In the genomic region with DNA sequence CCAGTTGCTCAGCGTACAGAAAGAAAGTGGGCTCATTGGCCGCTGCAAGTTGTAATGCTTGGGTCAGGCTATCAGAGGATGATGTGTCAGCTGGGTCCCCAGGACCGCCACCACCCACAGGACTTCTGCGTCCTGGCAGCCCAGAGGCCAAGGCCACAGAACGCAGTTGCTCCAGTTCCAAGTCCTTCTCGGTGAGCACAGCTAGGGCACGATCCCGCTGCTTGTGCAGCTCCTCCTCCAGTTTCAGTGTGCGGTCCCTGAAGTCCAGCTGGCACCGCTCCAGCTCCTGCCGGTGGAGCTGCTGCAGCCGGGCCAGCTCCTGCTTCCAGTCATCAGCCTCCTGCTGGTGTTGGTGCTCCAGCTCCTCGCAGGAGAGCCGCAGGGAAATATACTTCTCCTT, we compare ENCODE assay signal across 1 cellular context.
TF ChIP-seq lines count a peak whose summit lies in the region.

No MANE protein-coding gene starts in this region.

TF ChIP-seq in HepG2, 621 proteins besides CTCF, POLR2A, EP300 and RAD21 (continued from another document and continues in another):
- TF ChIP-seq, protein P1, sequence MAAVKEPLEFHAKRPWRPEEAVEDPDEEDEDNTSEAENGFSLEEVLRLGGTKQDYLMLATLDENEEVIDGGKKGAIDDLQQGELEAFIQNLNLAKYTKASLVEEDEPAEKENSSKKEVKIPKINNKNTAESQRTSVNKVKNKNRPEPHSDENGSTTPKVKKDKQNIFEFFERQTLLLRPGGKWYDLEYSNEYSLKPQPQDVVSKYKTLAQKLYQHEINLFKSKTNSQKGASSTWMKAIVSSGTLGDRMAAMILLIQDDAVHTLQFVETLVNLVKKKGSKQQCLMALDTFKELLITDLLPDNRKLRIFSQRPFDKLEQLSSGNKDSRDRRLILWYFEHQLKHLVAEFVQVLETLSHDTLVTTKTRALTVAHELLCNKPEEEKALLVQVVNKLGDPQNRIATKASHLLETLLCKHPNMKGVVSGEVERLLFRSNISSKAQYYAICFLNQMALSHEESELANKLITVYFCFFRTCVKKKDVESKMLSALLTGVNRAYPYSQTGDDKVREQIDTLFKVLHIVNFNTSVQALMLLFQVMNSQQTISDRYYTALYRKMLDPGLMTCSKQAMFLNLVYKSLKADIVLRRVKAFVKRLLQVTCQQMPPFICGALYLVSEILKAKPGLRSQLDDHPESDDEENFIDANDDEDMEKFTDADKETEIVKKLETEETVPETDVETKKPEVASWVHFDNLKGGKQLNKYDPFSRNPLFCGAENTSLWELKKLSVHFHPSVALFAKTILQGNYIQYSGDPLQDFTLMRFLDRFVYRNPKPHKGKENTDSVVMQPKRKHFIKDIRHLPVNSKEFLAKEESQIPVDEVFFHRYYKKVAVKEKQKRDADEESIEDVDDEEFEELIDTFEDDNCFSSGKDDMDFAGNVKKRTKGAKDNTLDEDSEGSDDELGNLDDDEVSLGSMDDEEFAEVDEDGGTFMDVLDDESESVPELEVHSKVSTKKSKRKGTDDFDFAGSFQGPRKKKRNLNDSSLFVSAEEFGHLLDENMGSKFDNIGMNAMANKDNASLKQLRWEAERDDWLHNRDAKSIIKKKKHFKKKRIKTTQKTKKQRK (IDR thresholded peaks at IDR 0.05; ENCODE audit: low read length) = no peak
- TF ChIP-seq ZSCAN21 (CRISPR knock-in tag; IDR thresholded peaks at IDR 0.05; ENCODE audit: borderline replicate concordance) (0 out of 2 replicates have a peak, but pooled peaks have one; percentile 18), ZNF17 (CRISPR knock-in tag; IDR thresholded peaks at IDR 0.05) (no peak), RARA (CRISPR knock-in tag; IDR thresholded peaks at IDR 0.05) (0 out of 2 replicates have a peak, but pooled peaks have one; percentile 30), POGZ (CRISPR knock-in tag; IDR thresholded peaks at IDR 0.05) (peak; percentile 69), JUNB (CRISPR knock-in tag; IDR thresholded peaks at IDR 0.05; ENCODE audit: borderline replicate concordance) (no peak), ATRX (CRISPR knock-in tag; IDR thresholded peaks at IDR 0.05; ENCODE audit: borderline replicate concordance) (no peak), ZNF264 (CRISPR knock-in tag; IDR thresholded peaks at IDR 0.05) (peak; percentile 63; the same call in 1 of the 2 replicates), ADNP (CRISPR knock-in tag; IDR thresholded peaks at IDR 0.05) (no peak), HOXA5 (CRISPR knock-in tag; IDR thresholded peaks at IDR 0.05) (no peak; the same call in 1 of the 2 replicates), ZBTB3 (CRISPR knock-in tag; IDR thresholded peaks at IDR 0.05; ENCODE audit: borderline replicate concordance, low read depth) (no peak), SIN3A (IDR thresholded peaks at IDR 0.05; ENCODE audit: borderline replicate concordance, low read depth, low read length) (no peak), NFE2 (CRISPR knock-in tag; IDR thresholded peaks at IDR 0.05) (no peak), CC2D1A (CRISPR knock-in tag; IDR thresholded peaks at IDR 0.05) (no peak), ZNF234 (CRISPR knock-in tag; conservative IDR thresholded peaks at IDR 0.05) (no peak), HOXA3 (CRISPR knock-in tag; IDR thresholded peaks at IDR 0.05) (peak; percentile 69; the same call in 1 of the 2 replicates), YEATS2 (CRISPR knock-in tag; IDR thresholded peaks at IDR 0.05; ENCODE audit: borderline replicate concordance) (no peak), ZNF460 (CRISPR knock-in tag; IDR thresholded peaks at IDR 0.05; ENCODE audit: borderline replicate concordance) (no peak), ZNF660 (CRISPR knock-in tag; IDR thresholded peaks at IDR 0.05; ENCODE audit: borderline replicate concordance, low read depth) (no peak), PITX1 (CRISPR knock-in tag; IDR thresholded peaks at IDR 0.05) (peak; percentile 12; the same call in 1 of the 2 replicates), ZIK1 (CRISPR knock-in tag; IDR thresholded peaks at IDR 0.05; ENCODE audit: borderline replicate concordance, low read depth) (peak; percentile 55; the same call in 1 of the 2 replicates), ONECUT2 (CRISPR knock-in tag; IDR thresholded peaks at IDR 0.05) (no peak), SNRNP70 (IDR thresholded peaks at IDR 0.05; ENCODE audit: low read depth, low read length) (no peak), NR2C2 (CRISPR knock-in tag; IDR thresholded peaks at IDR 0.05; ENCODE audit: borderline replicate concordance) (no peak), ESRRA (CRISPR knock-in tag; IDR thresholded peaks at IDR 0.05; ENCODE audit: low read depth) (peak; percentile 74; the same call in 1 of the 2 replicates), ZNF766 (CRISPR knock-in tag; IDR thresholded peaks at IDR 0.05; ENCODE audit: borderline replicate concordance) (no peak), ZNF672 (CRISPR knock-in tag; IDR thresholded peaks at IDR 0.05) (no peak), ZNF224 (CRISPR knock-in tag; IDR thresholded peaks at IDR 0.05) (no peak), HMG20A (CRISPR knock-in tag; IDR thresholded peaks at IDR 0.05; ENCODE audit: borderline replicate concordance) (no peak)
- TF ChIP-seq, protein P2, sequence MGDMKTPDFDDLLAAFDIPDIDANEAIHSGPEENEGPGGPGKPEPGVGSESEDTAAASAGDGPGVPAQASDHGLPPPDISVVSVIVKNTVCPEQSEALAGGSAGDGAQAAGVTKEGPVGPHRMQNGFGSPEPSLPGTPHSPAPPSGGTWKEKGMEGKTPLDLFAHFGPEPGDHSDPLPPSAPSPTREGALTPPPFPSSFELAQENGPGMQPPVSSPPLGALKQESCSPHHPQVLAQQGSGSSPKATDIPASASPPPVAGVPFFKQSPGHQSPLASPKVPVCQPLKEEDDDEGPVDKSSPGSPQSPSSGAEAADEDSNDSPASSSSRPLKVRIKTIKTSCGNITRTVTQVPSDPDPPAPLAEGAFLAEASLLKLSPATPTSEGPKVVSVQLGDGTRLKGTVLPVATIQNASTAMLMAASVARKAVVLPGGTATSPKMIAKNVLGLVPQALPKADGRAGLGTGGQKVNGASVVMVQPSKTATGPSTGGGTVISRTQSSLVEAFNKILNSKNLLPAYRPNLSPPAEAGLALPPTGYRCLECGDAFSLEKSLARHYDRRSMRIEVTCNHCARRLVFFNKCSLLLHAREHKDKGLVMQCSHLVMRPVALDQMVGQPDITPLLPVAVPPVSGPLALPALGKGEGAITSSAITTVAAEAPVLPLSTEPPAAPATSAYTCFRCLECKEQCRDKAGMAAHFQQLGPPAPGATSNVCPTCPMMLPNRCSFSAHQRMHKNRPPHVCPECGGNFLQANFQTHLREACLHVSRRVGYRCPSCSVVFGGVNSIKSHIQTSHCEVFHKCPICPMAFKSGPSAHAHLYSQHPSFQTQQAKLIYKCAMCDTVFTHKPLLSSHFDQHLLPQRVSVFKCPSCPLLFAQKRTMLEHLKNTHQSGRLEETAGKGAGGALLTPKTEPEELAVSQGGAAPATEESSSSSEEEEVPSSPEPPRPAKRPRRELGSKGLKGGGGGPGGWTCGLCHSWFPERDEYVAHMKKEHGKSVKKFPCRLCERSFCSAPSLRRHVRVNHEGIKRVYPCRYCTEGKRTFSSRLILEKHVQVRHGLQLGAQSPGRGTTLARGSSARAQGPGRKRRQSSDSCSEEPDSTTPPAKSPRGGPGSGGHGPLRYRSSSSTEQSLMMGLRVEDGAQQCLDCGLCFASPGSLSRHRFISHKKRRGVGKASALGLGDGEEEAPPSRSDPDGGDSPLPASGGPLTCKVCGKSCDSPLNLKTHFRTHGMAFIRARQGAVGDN (CRISPR knock-in tag; IDR thresholded peaks at IDR 0.05) = peak; percentile 84
- TF ChIP-seq, protein P3, sequence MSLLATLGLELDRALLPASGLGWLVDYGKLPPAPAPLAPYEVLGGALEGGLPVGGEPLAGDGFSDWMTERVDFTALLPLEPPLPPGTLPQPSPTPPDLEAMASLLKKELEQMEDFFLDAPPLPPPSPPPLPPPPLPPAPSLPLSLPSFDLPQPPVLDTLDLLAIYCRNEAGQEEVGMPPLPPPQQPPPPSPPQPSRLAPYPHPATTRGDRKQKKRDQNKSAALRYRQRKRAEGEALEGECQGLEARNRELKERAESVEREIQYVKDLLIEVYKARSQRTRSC (CRISPR knock-in tag; IDR thresholded peaks at IDR 0.05; ENCODE audit: low read depth) = no peak
- TF ChIP-seq, protein P4, sequence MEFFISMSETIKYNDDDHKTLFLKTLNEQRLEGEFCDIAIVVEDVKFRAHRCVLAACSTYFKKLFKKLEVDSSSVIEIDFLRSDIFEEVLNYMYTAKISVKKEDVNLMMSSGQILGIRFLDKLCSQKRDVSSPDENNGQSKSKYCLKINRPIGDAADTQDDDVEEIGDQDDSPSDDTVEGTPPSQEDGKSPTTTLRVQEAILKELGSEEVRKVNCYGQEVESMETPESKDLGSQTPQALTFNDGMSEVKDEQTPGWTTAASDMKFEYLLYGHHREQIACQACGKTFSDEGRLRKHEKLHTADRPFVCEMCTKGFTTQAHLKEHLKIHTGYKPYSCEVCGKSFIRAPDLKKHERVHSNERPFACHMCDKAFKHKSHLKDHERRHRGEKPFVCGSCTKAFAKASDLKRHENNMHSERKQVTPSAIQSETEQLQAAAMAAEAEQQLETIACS (CRISPR knock-in tag; IDR thresholded peaks at IDR 0.05) = no peak
- TF ChIP-seq, protein P5, sequence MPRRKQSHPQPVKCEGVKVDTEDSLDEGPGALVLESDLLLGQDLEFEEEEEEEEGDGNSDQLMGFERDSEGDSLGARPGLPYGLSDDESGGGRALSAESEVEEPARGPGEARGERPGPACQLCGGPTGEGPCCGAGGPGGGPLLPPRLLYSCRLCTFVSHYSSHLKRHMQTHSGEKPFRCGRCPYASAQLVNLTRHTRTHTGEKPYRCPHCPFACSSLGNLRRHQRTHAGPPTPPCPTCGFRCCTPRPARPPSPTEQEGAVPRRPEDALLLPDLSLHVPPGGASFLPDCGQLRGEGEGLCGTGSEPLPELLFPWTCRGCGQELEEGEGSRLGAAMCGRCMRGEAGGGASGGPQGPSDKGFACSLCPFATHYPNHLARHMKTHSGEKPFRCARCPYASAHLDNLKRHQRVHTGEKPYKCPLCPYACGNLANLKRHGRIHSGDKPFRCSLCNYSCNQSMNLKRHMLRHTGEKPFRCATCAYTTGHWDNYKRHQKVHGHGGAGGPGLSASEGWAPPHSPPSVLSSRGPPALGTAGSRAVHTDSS (CRISPR knock-in tag; conservative IDR thresholded peaks at IDR 0.05) = no peak
- TF ChIP-seq, protein P6, sequence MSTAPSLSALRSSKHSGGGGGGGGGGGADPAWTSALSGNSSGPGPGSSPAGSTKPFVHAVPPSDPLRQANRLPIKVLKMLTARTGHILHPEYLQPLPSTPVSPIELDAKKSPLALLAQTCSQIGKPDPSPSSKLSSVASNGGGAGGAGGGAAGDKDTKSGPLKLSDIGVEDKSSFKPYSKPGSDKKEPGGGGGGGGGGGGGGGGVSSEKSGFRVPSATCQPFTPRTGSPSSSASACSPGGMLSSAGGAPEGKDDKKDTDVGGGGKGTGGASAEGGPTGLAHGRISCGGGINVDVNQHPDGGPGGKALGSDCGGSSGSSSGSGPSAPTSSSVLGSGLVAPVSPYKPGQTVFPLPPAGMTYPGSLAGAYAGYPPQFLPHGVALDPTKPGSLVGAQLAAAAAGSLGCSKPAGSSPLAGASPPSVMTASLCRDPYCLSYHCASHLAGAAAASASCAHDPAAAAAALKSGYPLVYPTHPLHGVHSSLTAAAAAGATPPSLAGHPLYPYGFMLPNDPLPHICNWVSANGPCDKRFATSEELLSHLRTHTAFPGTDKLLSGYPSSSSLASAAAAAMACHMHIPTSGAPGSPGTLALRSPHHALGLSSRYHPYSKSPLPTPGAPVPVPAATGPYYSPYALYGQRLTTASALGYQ (CRISPR knock-in tag; IDR thresholded peaks at IDR 0.05) = no peak
- TF ChIP-seq, protein P7, sequence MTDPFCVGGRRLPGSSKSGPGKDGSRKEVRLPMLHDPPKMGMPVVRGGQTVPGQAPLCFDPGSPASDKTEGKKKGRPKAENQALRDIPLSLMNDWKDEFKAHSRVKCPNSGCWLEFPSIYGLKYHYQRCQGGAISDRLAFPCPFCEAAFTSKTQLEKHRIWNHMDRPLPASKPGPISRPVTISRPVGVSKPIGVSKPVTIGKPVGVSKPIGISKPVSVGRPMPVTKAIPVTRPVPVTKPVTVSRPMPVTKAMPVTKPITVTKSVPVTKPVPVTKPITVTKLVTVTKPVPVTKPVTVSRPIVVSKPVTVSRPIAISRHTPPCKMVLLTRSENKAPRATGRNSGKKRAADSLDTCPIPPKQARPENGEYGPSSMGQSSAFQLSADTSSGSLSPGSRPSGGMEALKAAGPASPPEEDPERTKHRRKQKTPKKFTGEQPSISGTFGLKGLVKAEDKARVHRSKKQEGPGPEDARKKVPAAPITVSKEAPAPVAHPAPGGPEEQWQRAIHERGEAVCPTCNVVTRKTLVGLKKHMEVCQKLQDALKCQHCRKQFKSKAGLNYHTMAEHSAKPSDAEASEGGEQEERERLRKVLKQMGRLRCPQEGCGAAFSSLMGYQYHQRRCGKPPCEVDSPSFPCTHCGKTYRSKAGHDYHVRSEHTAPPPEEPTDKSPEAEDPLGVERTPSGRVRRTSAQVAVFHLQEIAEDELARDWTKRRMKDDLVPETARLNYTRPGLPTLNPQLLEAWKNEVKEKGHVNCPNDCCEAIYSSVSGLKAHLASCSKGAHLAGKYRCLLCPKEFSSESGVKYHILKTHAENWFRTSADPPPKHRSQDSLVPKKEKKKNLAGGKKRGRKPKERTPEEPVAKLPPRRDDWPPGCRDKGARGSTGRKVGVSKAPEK (CRISPR knock-in tag; IDR thresholded peaks at IDR 0.05; ENCODE audit: borderline replicate concordance) = no peak
- TF ChIP-seq, protein P8, sequence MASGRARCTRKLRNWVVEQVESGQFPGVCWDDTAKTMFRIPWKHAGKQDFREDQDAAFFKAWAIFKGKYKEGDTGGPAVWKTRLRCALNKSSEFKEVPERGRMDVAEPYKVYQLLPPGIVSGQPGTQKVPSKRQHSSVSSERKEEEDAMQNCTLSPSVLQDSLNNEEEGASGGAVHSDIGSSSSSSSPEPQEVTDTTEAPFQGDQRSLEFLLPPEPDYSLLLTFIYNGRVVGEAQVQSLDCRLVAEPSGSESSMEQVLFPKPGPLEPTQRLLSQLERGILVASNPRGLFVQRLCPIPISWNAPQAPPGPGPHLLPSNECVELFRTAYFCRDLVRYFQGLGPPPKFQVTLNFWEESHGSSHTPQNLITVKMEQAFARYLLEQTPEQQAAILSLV (CRISPR knock-in tag; IDR thresholded peaks at IDR 0.05; ENCODE audit: borderline replicate concordance) = no peak
- TF ChIP-seq, protein P9, sequence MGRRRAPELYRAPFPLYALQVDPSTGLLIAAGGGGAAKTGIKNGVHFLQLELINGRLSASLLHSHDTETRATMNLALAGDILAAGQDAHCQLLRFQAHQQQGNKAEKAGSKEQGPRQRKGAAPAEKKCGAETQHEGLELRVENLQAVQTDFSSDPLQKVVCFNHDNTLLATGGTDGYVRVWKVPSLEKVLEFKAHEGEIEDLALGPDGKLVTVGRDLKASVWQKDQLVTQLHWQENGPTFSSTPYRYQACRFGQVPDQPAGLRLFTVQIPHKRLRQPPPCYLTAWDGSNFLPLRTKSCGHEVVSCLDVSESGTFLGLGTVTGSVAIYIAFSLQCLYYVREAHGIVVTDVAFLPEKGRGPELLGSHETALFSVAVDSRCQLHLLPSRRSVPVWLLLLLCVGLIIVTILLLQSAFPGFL (CRISPR knock-in tag; IDR thresholded peaks at IDR 0.05) = no peak
- TF ChIP-seq, protein P10, sequence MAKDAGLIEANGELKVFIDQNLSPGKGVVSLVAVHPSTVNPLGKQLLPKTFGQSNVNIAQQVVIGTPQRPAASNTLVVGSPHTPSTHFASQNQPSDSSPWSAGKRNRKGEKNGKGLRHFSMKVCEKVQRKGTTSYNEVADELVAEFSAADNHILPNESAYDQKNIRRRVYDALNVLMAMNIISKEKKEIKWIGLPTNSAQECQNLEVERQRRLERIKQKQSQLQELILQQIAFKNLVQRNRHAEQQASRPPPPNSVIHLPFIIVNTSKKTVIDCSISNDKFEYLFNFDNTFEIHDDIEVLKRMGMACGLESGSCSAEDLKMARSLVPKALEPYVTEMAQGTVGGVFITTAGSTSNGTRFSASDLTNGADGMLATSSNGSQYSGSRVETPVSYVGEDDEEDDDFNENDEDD (CRISPR knock-in tag; IDR thresholded peaks at IDR 0.05; ENCODE audit: borderline replicate concordance) = peak; percentile 22; the same call in 1 of the 2 replicates
- TF ChIP-seq, protein P11, sequence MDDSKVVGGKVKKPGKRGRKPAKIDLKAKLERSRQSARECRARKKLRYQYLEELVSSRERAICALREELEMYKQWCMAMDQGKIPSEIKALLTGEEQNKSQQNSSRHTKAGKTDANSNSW (CRISPR knock-in tag; IDR thresholded peaks at IDR 0.05; ENCODE audit: borderline replicate concordance) = no peak
